In the genomic region with DNA sequence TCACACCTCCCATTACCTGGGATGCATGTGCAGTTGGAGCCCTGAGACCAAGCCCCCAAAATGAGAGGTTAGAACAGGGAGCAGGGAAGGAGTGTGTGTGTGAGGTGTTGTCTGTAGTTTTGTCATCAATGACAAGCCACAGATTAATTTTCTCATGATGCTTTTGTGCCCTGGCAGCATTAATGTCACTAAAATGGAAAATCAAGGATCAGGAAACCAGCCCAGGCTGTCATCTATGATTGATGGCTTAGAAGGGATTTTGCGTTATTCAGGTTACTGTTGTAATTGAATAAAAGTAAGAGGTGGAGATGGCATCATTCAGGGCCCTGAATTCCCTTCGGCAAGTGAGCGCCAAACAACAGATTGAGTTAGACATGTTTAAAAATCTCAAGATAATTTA, we compare ENCODE assay signal across 27 cellular contexts.
"Had no signal": no experiment of that assay in that cellular context is flagged by ENCODE, and none has a peak within 500 bp of the region (broad histone marks: within the 10 kb centered on the region; RNA-seq: fewer than 3 reads in every experiment).

No MANE protein-coding gene starts in this region.

- ATAC-seq: stimulated activated effector memory CD8-positive, alpha-beta T cell treated with anti-CD3 and anti-CD28 coated beads, Interleukin-12 subunit alpha, Interleukin-12 subunit beta, amount 100 ng/mL, for 72 hours; stimulated activated memory B cell treated with anti-CD40 and anti-IgM and Interleukin-4, amounts not matched to agents 10 μg/mL and 1 μg/mL and 100 μg/mL, for 72 hours; stimulated activated naive B cell treated with anti-CD40 and anti-IgM and Interleukin-4, amounts not matched to agents 10 μg/mL and 1 μg/mL and 100 μg/mL, for 72 hours; stimulated activated naive CD8-positive, alpha-beta T cell treated with anti-CD3 and anti-CD28 coated beads, Interleukin-15, amount 100 ng/mL, for 72 hours; stimulated activated naive CD8-positive, alpha-beta T cell treated with anti-CD3 and anti-CD28 coated beads, Interleukin-15, Interleukin-2, amounts not matched to agents 100 U/mL and 50 U/mL, for 24 hours; upper lobe of right lung had no signal

- H3K36me3 Mint-ChIP-seq: stimulated activated effector memory CD8-positive, alpha-beta T cell treated with anti-CD3 and anti-CD28 coated beads, Interleukin-12 subunit alpha, Interleukin-12 subunit beta, amount 100 ng/mL, for 72 hours; stimulated activated memory B cell treated with anti-CD40 and anti-IgM and Interleukin-4, amounts not matched to agents 10 μg/mL and 1 μg/mL and 100 μg/mL, for 72 hours; stimulated activated naive B cell treated with anti-CD40 and anti-IgM and Interleukin-4, amounts not matched to agents 10 μg/mL and 1 μg/mL and 100 μg/mL, for 72 hours; type B pancreatic cell had no signal

- H3K4me3 ChIP-seq: stomach, suprapubic skin, testis, thoracic aorta, thyroid gland, tibial artery, tibial nerve, transverse colon, upper lobe of left lung, upper lobe of right lung, uterus, vagina had no signal

- H3K4me1 ChIP-seq: stomach, suprapubic skin, testis, tibial artery, transverse colon, upper lobe of left lung, upper lobe of right lung, uterus, vagina had no signal

- DNase-seq: stimulated activated CD4-positive, alpha-beta T cell treated with anti-CD3 and anti-CD28 coated beads, Interleukin-2, amount 100 ng/mL, for 48 hours; stimulated activated CD4-positive, alpha-beta T cell treated with anti-CD3 and anti-CD28 coated beads, Interleukin-4, amount 100 ng/mL, for 1 hour; stimulated activated CD4-positive, alpha-beta T cell treated with anti-CD3 and anti-CD28 coated beads, Interleukin-4, amount 100 ng/mL, for 24 hours; stimulated activated CD4-positive, alpha-beta T cell treated with anti-CD3 and anti-CD28 coated beads, Interleukin-4, amount 100 ng/mL, for 4 hours; stimulated activated CD8-positive, alpha-beta memory T cell treated with anti-CD3 and anti-CD28 coated beads, Interleukin-4, amount 100 ng/mL, for 48 hours; stimulated activated naive B cell treated with anti-CD40 and anti-IgM and Interleukin-4, amounts not matched to agents 10 μg/mL and 1 μg/mL and 100 μg/mL, for 72 hours; stimulated activated naive CD4-positive, alpha-beta T cell treated with Interleukin-2 at 50 U/mL for 16 hours; stimulated activated naive CD8-positive, alpha-beta T cell treated with anti-CD3 and anti-CD28 coated beads, Interleukin-15, amount 100 ng/mL, for 72 hours; stimulated activated naive CD8-positive, alpha-beta T cell treated with anti-CD3 and anti-CD28 coated beads, Interleukin-15, Interleukin-2, amounts not matched to agents 100 U/mL and 50 U/mL, for 24 hours; stomach; substantia nigra; testis; thyroid gland; tibial artery; transverse colon; trophoblast cell; upper lobe of left lung; upper lobe of right lung; uterus had no signal

- H3K27ac ChIP-seq: stomach, suprapubic skin, testis, thoracic aorta, thyroid gland, tibial artery, tibial nerve, transverse colon, upper lobe of left lung, upper lobe of right lung, uterus, vagina had no signal

- H3K27me3 ChIP-seq: stomach, suprapubic skin, testis, thyroid gland, tibial artery, tibial nerve, transverse colon, upper lobe of left lung, upper lobe of right lung, uterus, vagina had no signal

- H3K27me3 Mint-ChIP-seq: stimulated activated memory B cell treated with anti-CD40 and anti-IgM and Interleukin-4, amounts not matched to agents 10 μg/mL and 1 μg/mL and 100 μg/mL, for 72 hours; stimulated activated naive CD8-positive, alpha-beta T cell treated with anti-CD3 and anti-CD28 coated beads, Interleukin-15, amount 100 ng/mL, for 72 hours; stimulated activated naive CD8-positive, alpha-beta T cell treated with anti-CD3 and anti-CD28 coated beads, Interleukin-15, Interleukin-2, amounts not matched to agents 100 ng/mL and 50 ng/mL, for 24 hours had no signal

- H3K4me1 Mint-ChIP-seq: stimulated activated effector memory CD8-positive, alpha-beta T cell treated with anti-CD3 and anti-CD28 coated beads, Interleukin-12 subunit alpha, Interleukin-12 subunit beta, amount 100 ng/mL, for 72 hours; stimulated activated memory B cell treated with anti-CD40 and anti-IgM and Interleukin-4, amounts not matched to agents 10 μg/mL and 1 μg/mL and 100 μg/mL, for 72 hours; stimulated activated naive B cell treated with anti-CD40 and anti-IgM and Interleukin-4, amounts not matched to agents 10 μg/mL and 1 μg/mL and 100 μg/mL, for 72 hours; stimulated activated naive CD8-positive, alpha-beta T cell treated with anti-CD3 and anti-CD28 coated beads, Interleukin-15, amount 100 ng/mL, for 72 hours had no signal

- H3K9me3 Mint-ChIP-seq: stimulated activated effector memory CD8-positive, alpha-beta T cell treated with anti-CD3 and anti-CD28 coated beads, Interleukin-12 subunit alpha, Interleukin-12 subunit beta, amount 100 ng/mL, for 72 hours; stimulated activated memory B cell treated with anti-CD40 and anti-IgM and Interleukin-4, amounts not matched to agents 10 μg/mL and 1 μg/mL and 100 μg/mL, for 72 hours; stimulated activated naive B cell treated with anti-CD40 and anti-IgM and Interleukin-4, amounts not matched to agents 10 μg/mL and 1 μg/mL and 100 μg/mL, for 72 hours; stimulated activated naive CD8-positive, alpha-beta T cell treated with anti-CD3 and anti-CD28 coated beads, Interleukin-15, amount 100 ng/mL, for 72 hours; stimulated activated naive CD8-positive, alpha-beta T cell treated with anti-CD3 and anti-CD28 coated beads, Interleukin-15, Interleukin-2, amounts not matched to agents 100 ng/mL and 50 ng/mL, for 24 hours; type B pancreatic cell had no signal

- H3K9me3 ChIP-seq: stomach, suprapubic skin, testis, thoracic aorta, thyroid gland, tibial artery, tibial nerve, transverse colon, upper lobe of left lung, upper lobe of right lung, uterus, vagina had no signal

- H3K27ac Mint-ChIP-seq: stimulated activated effector memory CD8-positive, alpha-beta T cell treated with anti-CD3 and anti-CD28 coated beads, Interleukin-12 subunit alpha, Interleukin-12 subunit beta, amount 100 ng/mL, for 72 hours; stimulated activated memory B cell treated with anti-CD40 and anti-IgM and Interleukin-4, amounts not matched to agents 10 μg/mL and 1 μg/mL and 100 μg/mL, for 72 hours; stimulated activated naive B cell treated with anti-CD40 and anti-IgM and Interleukin-4, amounts not matched to agents 10 μg/mL and 1 μg/mL and 100 μg/mL, for 72 hours; stimulated activated naive CD8-positive, alpha-beta T cell treated with anti-CD3 and anti-CD28 coated beads, Interleukin-15, amount 100 ng/mL, for 72 hours; stimulated activated naive CD8-positive, alpha-beta T cell treated with anti-CD3 and anti-CD28 coated beads, Interleukin-15, Interleukin-2, amounts not matched to agents 100 ng/mL and 50 ng/mL, for 24 hours; type B pancreatic cell had no signal

- H3K4me3 Mint-ChIP-seq: stimulated activated effector memory CD8-positive, alpha-beta T cell treated with anti-CD3 and anti-CD28 coated beads, Interleukin-12 subunit alpha, Interleukin-12 subunit beta, amount 100 ng/mL, for 72 hours; stimulated activated memory B cell treated with anti-CD40 and anti-IgM and Interleukin-4, amounts not matched to agents 10 μg/mL and 1 μg/mL and 100 μg/mL, for 72 hours; stimulated activated naive B cell treated with anti-CD40 and anti-IgM and Interleukin-4, amounts not matched to agents 10 μg/mL and 1 μg/mL and 100 μg/mL, for 72 hours; stimulated activated naive CD8-positive, alpha-beta T cell treated with anti-CD3 and anti-CD28 coated beads, Interleukin-15, amount 100 ng/mL, for 72 hours; stimulated activated naive CD8-positive, alpha-beta T cell treated with anti-CD3 and anti-CD28 coated beads, Interleukin-15, Interleukin-2, amounts not matched to agents 100 ng/mL and 50 ng/mL, for 24 hours; type B pancreatic cell had no signal

- H3K36me3 ChIP-seq: stomach, suprapubic skin, thoracic aorta, thyroid gland, tibial artery, tibial nerve, transverse colon, upper lobe of left lung, upper lobe of right lung, uterus, vagina had no signal
